8 cellular contexts compared by ENCODE assay signal in the genomic region with DNA sequence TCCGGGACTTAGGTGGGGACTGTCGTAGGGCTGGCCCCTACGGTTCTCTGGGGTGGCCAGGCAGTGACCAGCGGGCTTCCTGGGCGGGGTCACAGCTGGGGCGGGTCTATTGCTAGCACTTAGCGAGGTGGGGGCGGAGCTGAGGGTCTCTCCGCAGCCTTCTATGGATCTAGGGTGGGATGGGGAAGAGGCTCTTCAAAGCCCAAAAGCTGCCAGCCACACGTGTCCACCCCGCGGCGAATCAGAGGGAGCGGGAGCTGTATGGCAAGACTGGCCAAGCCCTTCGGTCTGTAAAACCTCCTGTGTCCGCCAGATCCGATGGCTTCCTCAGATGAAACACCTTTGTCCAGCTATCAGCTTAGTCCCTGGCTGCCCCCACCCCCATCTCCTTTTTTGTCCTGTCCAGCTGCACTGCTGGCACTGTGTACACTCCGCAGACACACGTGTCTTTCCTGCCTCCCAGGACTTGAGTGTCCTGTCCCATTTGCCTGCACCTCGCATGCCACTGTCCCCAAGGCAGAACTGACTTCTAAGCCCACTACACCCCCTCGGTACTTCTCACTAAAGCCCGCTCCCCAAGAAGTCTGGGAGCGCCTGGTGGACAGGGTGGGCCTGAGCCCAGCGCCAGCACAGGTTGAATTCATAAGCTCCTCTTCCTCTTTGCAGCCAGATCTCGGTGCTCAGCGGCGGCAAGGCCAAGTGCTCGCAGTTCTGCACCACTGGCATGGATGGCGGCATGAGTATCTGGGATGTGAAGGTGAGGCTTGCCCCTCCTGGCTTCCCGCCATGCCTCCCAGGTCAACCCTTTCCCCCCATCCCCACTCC. TPM values are rescaled to one million over a fixed set of nuclear protein-coding genes. Genes with fewer than 3 reads are reported as not detected.
DNase-seq lines count a peak whose midpoint lies in the region; ATAC-seq and TF ChIP-seq lines count a peak whose summit lies in the region.

No MANE protein-coding gene starts in this region.

- intact Hi-C loops in psoas muscle (cut with DNase I): no loop called here

- peaks cover 7% of the 10 kb centered on the region for H3K4me1 ChIP-seq in cardiac muscle cell (ENCODE audit: low read depth)
- peaks cover 10% of the 10 kb centered on the region for H3K4me1 ChIP-seq in psoas muscle

- H3K27ac ChIP-seq in cardiac muscle cell (peak overlapping the region; percentile 95), psoas muscle (peak overlapping the region; percentile 48)

- DNase-seq in T-helper 2 cell treated with Interferon-gamma antibody and Interleukin-4, amounts not matched to agents 5 μg/mL and 100 μg/mL, for 36 hours (ENCODE audit: low spot score): no peak
- DNase-seq in T-helper 2 cell (no peak), cardiac muscle cell (ENCODE audit: low read depth in 1 of 2, low spot score in 1 of 2) (peak in 1 of 2 donors; percentile 94), psoas muscle (peak in 1 of 2 donors; percentile 77), KG1 (lab: John Stamatoyannopoulos, UW) (no peak)
- no peak for DNase-seq in central memory CD4-positive, alpha-beta T cell

- WGBS in psoas muscle, 3 donors: 28 to 31% (median 29%) methylated on average over 28 to 30 of the region's 30 CpGs

- ATAC-seq in SK-N-SH treated with all-trans-retinoic acid at 6 μM for 48 hours (peak; percentile 36), psoas muscle (peak; percentile 36 to 60 (median 50)), HG02610 (IDR thresholded peaks at IDR 0.05; ENCODE audit: unreplicated experiment) (no peak)

- H3K36me3 Mint-ChIP-seq in T-helper 2 cell treated with Interferon-gamma antibody and Interleukin-4, amounts not matched to agents 5 μg/mL and 100 μg/mL, for 36 hours (ENCODE audit: low read depth): peaks cover 68% of the 10 kb centered on the region

- peaks cover 13% of the 10 kb centered on the region for H3K36me3 ChIP-seq in cardiac muscle cell
- H3K36me3 ChIP-seq in psoas muscle (ENCODE audit: insufficient read depth in 1 of 2, low read depth in 1 of 2): peaks cover 3 to 77% of the 10 kb centered on the region in 2 donors

- H3K27me3 Mint-ChIP-seq in T-helper 2 cell treated with Interferon-gamma antibody and Interleukin-4, amounts not matched to agents 5 μg/mL and 100 μg/mL, for 36 hours (ENCODE audit: low read depth): no peaks in the 10 kb centered on the region

- H3K27me3 ChIP-seq in cardiac muscle cell (no peaks in the 10 kb centered on the region), psoas muscle (ENCODE audit: insufficient read depth in 3 of 3, low read length in 2 of 3) (no peaks in the 10 kb centered on the region)

- peak overlapping the region; percentile 84 for H3K27ac Mint-ChIP-seq in T-helper 2 cell treated with Interferon-gamma antibody and Interleukin-4, amounts not matched to agents 5 μg/mL and 100 μg/mL, for 36 hours

- no peak for TF ChIP-seq CTCF in cardiac muscle cell (IDR thresholded peaks at IDR 0.05; ENCODE audit: low read depth, low read length)
- TF ChIP-seq CTCF in psoas muscle (IDR thresholded peaks at IDR 0.05): no peak

- H3K9me3 Mint-ChIP-seq in T-helper 2 cell treated with Interferon-gamma antibody and Interleukin-4, amounts not matched to agents 5 μg/mL and 100 μg/mL, for 36 hours: no peaks in the 10 kb centered on the region

- peaks cover 12% of the 10 kb centered on the region for H3K4me1 Mint-ChIP-seq in T-helper 2 cell treated with Interferon-gamma antibody and Interleukin-4, amounts not matched to agents 5 μg/mL and 100 μg/mL, for 36 hours (ENCODE audit: low read depth)

- H3K4me3 Mint-ChIP-seq in T-helper 2 cell treated with Interferon-gamma antibody and Interleukin-4, amounts not matched to agents 5 μg/mL and 100 μg/mL, for 36 hours: peak overlapping the region; percentile 59

- H3K4me3 ChIP-seq in cardiac muscle cell (peak overlapping the region; percentile 49), psoas muscle (peak overlapping the region; percentile 75)

- H3K9me3 ChIP-seq in cardiac muscle cell (ENCODE audit: low read depth) (no peaks in the 10 kb centered on the region), psoas muscle (no peaks in the 10 kb centered on the region)

TF ChIP-seq in SK-N-SH treated with all-trans-retinoic acid at 6 μM for 48 hours, 23 proteins besides CTCF, POLR2A, EP300 and RAD21 (continues in another document):
- TF ChIP-seq TOX (CRISPR knock-in tag; IDR thresholded peaks at IDR 0.05; ENCODE audit: borderline replicate concordance) (no peak), BACH2 (CRISPR knock-in tag; IDR thresholded peaks at IDR 0.05; ENCODE audit: borderline replicate concordance) (no peak), ESRRG (CRISPR knock-in tag; IDR thresholded peaks at IDR 0.05) (peak; percentile 10; the same call in 1 of the 2 replicates), ZC3H10 (CRISPR knock-in tag; IDR thresholded peaks at IDR 0.05) (no peak), ZNF8 (CRISPR knock-in tag; IDR thresholded peaks at IDR 0.05) (no peak), ISL1 (CRISPR knock-in tag; IDR thresholded peaks at IDR 0.05) (no peak), ZFP3 (CRISPR knock-in tag; IDR thresholded peaks at IDR 0.05) (no peak)
- TF ChIP-seq, protein P1, sequence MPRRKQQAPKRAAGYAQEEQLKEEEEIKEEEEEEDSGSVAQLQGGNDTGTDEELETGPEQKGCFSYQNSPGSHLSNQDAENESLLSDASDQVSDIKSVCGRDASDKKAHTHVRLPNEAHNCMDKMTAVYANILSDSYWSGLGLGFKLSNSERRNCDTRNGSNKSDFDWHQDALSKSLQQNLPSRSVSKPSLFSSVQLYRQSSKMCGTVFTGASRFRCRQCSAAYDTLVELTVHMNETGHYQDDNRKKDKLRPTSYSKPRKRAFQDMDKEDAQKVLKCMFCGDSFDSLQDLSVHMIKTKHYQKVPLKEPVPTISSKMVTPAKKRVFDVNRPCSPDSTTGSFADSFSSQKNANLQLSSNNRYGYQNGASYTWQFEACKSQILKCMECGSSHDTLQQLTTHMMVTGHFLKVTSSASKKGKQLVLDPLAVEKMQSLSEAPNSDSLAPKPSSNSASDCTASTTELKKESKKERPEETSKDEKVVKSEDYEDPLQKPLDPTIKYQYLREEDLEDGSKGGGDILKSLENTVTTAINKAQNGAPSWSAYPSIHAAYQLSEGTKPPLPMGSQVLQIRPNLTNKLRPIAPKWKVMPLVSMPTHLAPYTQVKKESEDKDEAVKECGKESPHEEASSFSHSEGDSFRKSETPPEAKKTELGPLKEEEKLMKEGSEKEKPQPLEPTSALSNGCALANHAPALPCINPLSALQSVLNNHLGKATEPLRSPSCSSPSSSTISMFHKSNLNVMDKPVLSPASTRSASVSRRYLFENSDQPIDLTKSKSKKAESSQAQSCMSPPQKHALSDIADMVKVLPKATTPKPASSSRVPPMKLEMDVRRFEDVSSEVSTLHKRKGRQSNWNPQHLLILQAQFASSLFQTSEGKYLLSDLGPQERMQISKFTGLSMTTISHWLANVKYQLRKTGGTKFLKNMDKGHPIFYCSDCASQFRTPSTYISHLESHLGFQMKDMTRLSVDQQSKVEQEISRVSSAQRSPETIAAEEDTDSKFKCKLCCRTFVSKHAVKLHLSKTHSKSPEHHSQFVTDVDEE (CRISPR knock-in tag; IDR thresholded peaks at IDR 0.05): no peak
- TF ChIP-seq, protein P2, sequence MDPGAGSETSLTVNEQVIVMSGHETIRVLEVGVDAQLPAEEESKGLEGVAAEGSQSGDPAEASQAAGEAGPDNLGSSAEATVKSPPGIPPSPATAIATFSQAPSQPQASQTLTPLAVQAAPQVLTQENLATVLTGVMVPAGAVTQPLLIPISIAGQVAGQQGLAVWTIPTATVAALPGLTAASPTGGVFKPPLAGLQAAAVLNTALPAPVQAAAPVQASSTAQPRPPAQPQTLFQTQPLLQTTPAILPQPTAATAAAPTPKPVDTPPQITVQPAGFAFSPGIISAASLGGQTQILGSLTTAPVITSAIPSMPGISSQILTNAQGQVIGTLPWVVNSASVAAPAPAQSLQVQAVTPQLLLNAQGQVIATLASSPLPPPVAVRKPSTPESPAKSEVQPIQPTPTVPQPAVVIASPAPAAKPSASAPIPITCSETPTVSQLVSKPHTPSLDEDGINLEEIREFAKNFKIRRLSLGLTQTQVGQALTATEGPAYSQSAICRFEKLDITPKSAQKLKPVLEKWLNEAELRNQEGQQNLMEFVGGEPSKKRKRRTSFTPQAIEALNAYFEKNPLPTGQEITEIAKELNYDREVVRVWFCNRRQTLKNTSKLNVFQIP (CRISPR knock-in tag; IDR thresholded peaks at IDR 0.05; ENCODE audit: borderline replicate concordance, low read depth): no peak
- TF ChIP-seq, protein P3, sequence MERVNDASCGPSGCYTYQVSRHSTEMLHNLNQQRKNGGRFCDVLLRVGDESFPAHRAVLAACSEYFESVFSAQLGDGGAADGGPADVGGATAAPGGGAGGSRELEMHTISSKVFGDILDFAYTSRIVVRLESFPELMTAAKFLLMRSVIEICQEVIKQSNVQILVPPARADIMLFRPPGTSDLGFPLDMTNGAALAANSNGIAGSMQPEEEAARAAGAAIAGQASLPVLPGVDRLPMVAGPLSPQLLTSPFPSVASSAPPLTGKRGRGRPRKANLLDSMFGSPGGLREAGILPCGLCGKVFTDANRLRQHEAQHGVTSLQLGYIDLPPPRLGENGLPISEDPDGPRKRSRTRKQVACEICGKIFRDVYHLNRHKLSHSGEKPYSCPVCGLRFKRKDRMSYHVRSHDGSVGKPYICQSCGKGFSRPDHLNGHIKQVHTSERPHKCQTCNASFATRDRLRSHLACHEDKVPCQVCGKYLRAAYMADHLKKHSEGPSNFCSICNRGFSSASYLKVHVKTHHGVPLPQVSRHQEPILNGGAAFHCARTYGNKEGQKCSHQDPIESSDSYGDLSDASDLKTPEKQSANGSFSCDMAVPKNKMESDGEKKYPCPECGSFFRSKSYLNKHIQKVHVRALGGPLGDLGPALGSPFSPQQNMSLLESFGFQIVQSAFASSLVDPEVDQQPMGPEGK (CRISPR knock-in tag; IDR thresholded peaks at IDR 0.05; ENCODE audit: borderline replicate concordance): 0 out of 2 replicates have a peak, but pooled peaks have one; percentile 37

RNA-seq across cellular contexts. Expression of a gene that starts 14.8 kb away (rescaled TPM):
- 130 and 181 TPM in 2 replicates for total RNA-seq in cardiac muscle cell
- 75.1 and 81.0 TPM in 2 replicates for polyA plus RNA-seq in cardiac muscle cell
- total RNA-seq in psoas muscle: 100 to 1,000 TPM; 131 to 174 (median 172) TPM
- polyA plus RNA-seq in psoas muscle: 100 to 1,000 TPM; 257 to 437 (median 436) TPM

RNA-seq across cellular contexts. Expression of a gene that starts 15.2 kb away (rescaled TPM):
- total RNA-seq in cardiac muscle cell (66.9 and 110 TPM in 2 replicates), psoas muscle (10 to 100 TPM; 30.2 to 49.1 (median 39.8) TPM)
- polyA plus RNA-seq in cardiac muscle cell (132 and 193 TPM in 2 replicates), psoas muscle (100 to 1,000 TPM in 1 of 3 donors, 10 to 100 TPM in 2; 46.8 to 115 (median 88.0) TPM)

RNA-seq across cellular contexts. Expression of a gene that starts 19.0 kb away (rescaled TPM):
- total RNA-seq in cardiac muscle cell (38.7 and 61.7 TPM in 2 replicates), psoas muscle (10 to 100 TPM; 12.9 to 19.1 (median 15.7) TPM)
- polyA plus RNA-seq in cardiac muscle cell (49.3 and 56.1 TPM in 2 replicates), psoas muscle (10 to 100 TPM; 20.0 to 61.5 (median 25.9) TPM)

RNA-seq across cellular contexts. Expression of a gene that starts 45.0 kb away (rescaled TPM):
- total RNA-seq in cardiac muscle cell (13.7 and 27.9 TPM in 2 replicates), psoas muscle (1 to 10 TPM; 2.7 to 9.2 (median 4.6) TPM)
- polyA plus RNA-seq in cardiac muscle cell (6.1 and 7.8 TPM in 2 replicates), psoas muscle (1 to 10 TPM; 5.0 to 8.1 (median 5.6) TPM)

RNA-seq across cellular contexts. Expression of a gene that starts 45.2 kb away (rescaled TPM):
- total RNA-seq in cardiac muscle cell (59.9 and 84.1 TPM in 2 replicates), psoas muscle (10 to 100 TPM; 21.3 to 42.4 (median 28.6) TPM)
- polyA plus RNA-seq in cardiac muscle cell (59.8 and 75.2 TPM in 2 replicates), psoas muscle (10 to 100 TPM; 35.6 to 46.4 (median 36.5) TPM)
